9 cellular contexts compared by ENCODE assay signal in the genomic region with DNA sequence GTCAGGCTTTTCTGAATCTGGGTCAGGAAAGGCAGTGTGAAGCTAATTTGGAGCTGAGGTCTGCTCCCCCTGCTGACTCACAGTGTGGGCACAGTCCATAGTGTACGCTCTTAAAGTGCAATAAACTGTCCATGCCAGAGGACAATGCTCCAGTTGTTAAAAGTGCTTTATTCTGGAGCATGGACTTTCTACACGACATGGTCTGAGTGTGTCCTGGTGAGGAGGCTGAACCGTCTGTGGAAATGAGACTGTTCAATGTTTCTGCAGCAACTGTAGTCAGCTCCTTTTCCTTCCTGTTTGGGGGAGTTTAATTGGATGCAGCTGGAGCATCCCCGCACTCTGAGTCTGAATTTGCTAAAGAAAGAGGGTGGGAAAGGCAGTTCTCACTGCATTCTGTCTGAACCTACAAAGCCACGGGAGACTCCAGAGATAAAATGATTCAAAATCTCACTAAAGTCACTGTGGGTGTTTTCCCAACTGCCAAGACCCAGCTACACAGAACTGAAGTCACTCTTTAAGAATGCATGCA.
DNase-seq lines count a peak whose midpoint lies in the region; ATAC-seq, FAIRE-seq and TF ChIP-seq lines count a peak whose summit lies in the region.
"Had no signal": no experiment of that assay in that cellular context is flagged by ENCODE, and none has a peak within 500 bp of the region (broad histone marks: within the 10 kb centered on the region; RNA-seq: fewer than 3 reads in every experiment).

No MANE protein-coding gene starts in this region.

- FAIRE-seq in H54 (lab: Jason Lieb, UNC): peak; percentile 93
- FAIRE-seq: frontal cortex had no signal

- no peak overlapping the region for H3K27ac Mint-ChIP-seq in T-helper 17 cell

- intact Hi-C loops in sciatic nerve (cut with DNase I): no loop called here

- peaks cover 3% of the 10 kb centered on the region for H3K36me3 Mint-ChIP-seq in T-helper 17 cell (ENCODE audit: low read depth)

- peak overlapping the region; percentile 25 for H3K4me3 Mint-ChIP-seq in T-helper 17 cell

- peaks cover 18% of the 10 kb centered on the region for H3K4me1 Mint-ChIP-seq in T-helper 17 cell

- H3K9me3 ChIP-seq in T-helper 17 cell (ENCODE audit: control insufficient read depth, low read length, poor library complexity, severe bottlenecking): no peaks in the 10 kb centered on the region

- H3K27me3 Mint-ChIP-seq in T-helper 17 cell: no peaks in the 10 kb centered on the region

- no peak for TF ChIP-seq POLR2A in H54 (IDR thresholded peaks at IDR 0.05; ENCODE audit: low read depth, low read length)

- DNase-seq in H54 (ENCODE audit: insufficient read length, low spot score) (no peak), T-helper 17 cell (no peak), foreskin melanocyte (peak; percentile 89), sciatic nerve (ENCODE audit: low spot score) (no peak), DMS153 (lab: John Stamatoyannopoulos, UW) (no peak)
- DNase-seq: NCI-H524 had no signal

- ATAC-seq in T-helper 17 cell (peak; percentile 55), sciatic nerve (peak; percentile 51), GM18517 (IDR thresholded peaks at IDR 0.05; ENCODE audit: unreplicated experiment) (no peak), HG03175 (IDR thresholded peaks at IDR 0.05; ENCODE audit: unreplicated experiment) (no peak)

Comparison
In these comparisons a context has a peak if more than half of its experiments do, and no peak if none do; other contexts are left out.
1. ATAC-seq: peak in T-helper 17 cell (single experiment) and sciatic nerve (single experiment); none in GM18517 (single experiment) and HG03175 (single experiment).